ENCODE assay signal across 8 cellular contexts in the genomic region with DNA sequence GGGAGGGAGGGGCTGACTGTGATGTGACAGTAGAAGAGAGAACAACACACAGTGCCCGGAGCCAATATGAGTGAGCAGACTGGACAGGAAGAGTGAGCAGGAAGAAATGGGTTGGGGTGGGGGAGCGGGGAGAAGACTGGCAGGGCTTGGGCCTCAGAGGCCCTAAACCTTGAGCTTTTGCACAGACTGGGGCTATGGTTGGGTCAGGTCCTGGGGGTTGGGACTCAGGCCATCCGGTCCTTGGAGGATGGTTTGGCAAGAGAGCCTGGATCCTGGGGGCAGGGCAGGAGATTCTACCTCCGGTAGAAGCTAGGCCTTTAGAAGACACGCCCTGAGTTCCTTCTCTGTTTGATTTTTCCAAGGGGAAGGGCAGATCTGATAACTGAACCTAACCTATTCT. TPM values are rescaled to one million over a fixed set of nuclear protein-coding genes. Genes with fewer than 3 reads are reported as not detected.
A peak's percentile ranks its signal among the peaks of the same experiment; 100 is the strongest.
DNase-seq lines count a peak whose midpoint lies in the region; TF ChIP-seq lines count a peak whose summit lies in the region.

No MANE protein-coding gene starts in this region.

- H2BK12ac ChIP-seq in trophoblast cell (ENCODE audit: low read length) = no peak overlapping the region

- peaks cover 7% of the 10 kb centered on the region for H3K79me2 ChIP-seq in trophoblast cell (ENCODE audit: control insufficient read depth, insufficient read depth, low read length, poor library complexity)

- H2BK120ac ChIP-seq in trophoblast cell (ENCODE audit: insufficient read depth, low read length, poor library complexity) = no peak overlapping the region

- no peak overlapping the region for H2BK5ac ChIP-seq in trophoblast cell (ENCODE audit: low read depth, low read length, poor library complexity)

- H3K18ac ChIP-seq in trophoblast cell (ENCODE audit: low read length) = no peak overlapping the region

- H3K79me1 ChIP-seq in trophoblast cell (ENCODE audit: low read length) = peaks cover 14% of the 10 kb centered on the region

- POLR2A ChIA-PET in RWPE1 (lab: Yijun Ruan, JAX; ENCODE audit: low non-redundant PET) = interaction anchor here (0.7 to 1.7 kb wide), 2 partner anchors 17 to 38 kb away, joined by 3 to 10 read pairs; partner anchors contain the start of gene PFN1

- TF ChIP-seq CTCF in RWPE1 (conservative IDR thresholded peaks at IDR 0.05; ENCODE audit: low read depth) (no peak), epithelial cell of proximal tubule (conservative IDR thresholded peaks at IDR 0.05; ENCODE audit: low read depth, low read length) (no peak)

- no peak overlapping the region for H2AK5ac ChIP-seq in trophoblast cell (ENCODE audit: low read length)

- no peak overlapping the region for H4K91ac ChIP-seq in trophoblast cell (ENCODE audit: low read depth, low read length)

- H3K14ac ChIP-seq in trophoblast cell (ENCODE audit: low read length) = no peak overlapping the region

- DNase-seq in G401 (ENCODE audit: low spot score) (peak; percentile 60), RWPE1 (ENCODE audit: low spot score) (peak; percentile 19), epithelial cell of proximal tubule (ENCODE audit: low read depth) (no peak), trophoblast cell (no peak), superior temporal gyrus (ENCODE audit: extremely low spot score) (no peak), posterior cingulate gyrus (no peak), NCI-H1436 (lab: John Stamatoyannopoulos, UW) (no peak), KBM-7 (no peak)

- H3K36me3 ChIP-seq in trophoblast cell (ENCODE audit: control insufficient read depth in 1 of 2, insufficient read depth in 2 of 2, low read length in 2 of 2) = peaks cover 11 to 16% of the 10 kb centered on the region in 2 experiments

- H3K27ac ChIP-seq in RWPE1 (peak overlapping the region; percentile 87), trophoblast cell (ENCODE audit: low read depth, low read length) (no peak overlapping the region)

- no peaks in the 10 kb centered on the region for H3K27me3 ChIP-seq in trophoblast cell (ENCODE audit: insufficient read depth, low read length)

- intact Hi-C loops in posterior cingulate gyrus (cut with DNase I) = loop anchor here (5.0 kb wide), 1 partner anchor 39 kb away; the partner anchor contains the start of gene PFN1

- H4K12ac ChIP-seq in trophoblast cell (ENCODE audit: low read depth, low read length) = peak overlapping the region; percentile 2

- peak overlapping the region; percentile 81 for H3K4me2 ChIP-seq in trophoblast cell (ENCODE audit: low read length)

- H3K4me1 ChIP-seq in trophoblast cell (ENCODE audit: control insufficient read depth in 1 of 2, insufficient read depth in 2 of 2, low read length in 2 of 2) = peaks cover 16 to 19% of the 10 kb centered on the region in 2 experiments

- in situ Hi-C loops in G401 (cut with HindIII; ENCODE audit: low sequenced_read_pairs) (no loop called here), KBM-7 (cut with MboI; ENCODE audit: low pct_unique_long_range_greater_than_20kb, low sequenced_read_pairs) (no loop called here)

- peak overlapping the region; percentile 17 for H4K8ac ChIP-seq in trophoblast cell (ENCODE audit: low read depth, low read length)

- no CpG with 5 or more reads among the region's 5 CpGs for WGBS in trophoblast cell (ENCODE audit: extremely low coverage, insufficient coverage, insufficient read length)

- no peak overlapping the region for H2AFZ ChIP-seq in trophoblast cell (ENCODE audit: insufficient read depth, low read length, poor library complexity)

- CTCF ChIA-PET in RWPE1 (lab: Yijun Ruan, JAX) = interaction anchor here (0.7 to 2.0 kb wide), 4 partner anchors 33 to 399 kb away, joined by 3 to 9 read pairs (median 4); no protein-coding TSS in a partner anchor

- no peaks in the 10 kb centered on the region for H3K9me3 ChIP-seq in trophoblast cell (ENCODE audit: insufficient read depth, low read depth, low read length)

- H3K23ac ChIP-seq in trophoblast cell (ENCODE audit: low read length) = no peak overlapping the region

- H3K4ac ChIP-seq in trophoblast cell (ENCODE audit: low read depth, low read length) = peak overlapping the region; percentile 27

- peak overlapping the region; percentile 74 for H3K4me3 ChIP-seq in epithelial cell of proximal tubule (ENCODE audit: low read depth, low read length)
- H3K4me3 ChIP-seq in trophoblast cell (ENCODE audit: low read depth, low read length) = no peak overlapping the region

- H3K9ac ChIP-seq in trophoblast cell (ENCODE audit: low read length) = no peak overlapping the region

RNA-seq across cellular contexts. Expression of gene CAMTA2, which starts 1.1 kb away (rescaled TPM):
- 6.9 and 16.9 TPM in 2 replicates for total RNA-seq in G401 (2014; rRNA removed; shearing (Covaris generic))
- 10.6 and 16.7 TPM in 2 replicates for total RNA-seq in epithelial cell of proximal tubule
- polyA plus RNA-seq in trophoblast cell (2013) = 38.3 and 39.7 TPM in 2 replicates

RNA-seq across cellular contexts. Expression of gene INCA1, which starts 10.9 kb away (rescaled TPM):
- 0.14 TPM in 1 of 2 replicates, not detected in the other for total RNA-seq in G401 (2014; rRNA removed; shearing (Covaris generic))
- total RNA-seq in epithelial cell of proximal tubule = 0.14 TPM in 1 of 2 replicates, not detected in the other
- polyA plus RNA-seq in trophoblast cell (2013) = 0.55 and 0.56 TPM in 2 replicates

RNA-seq across cellular contexts. Expression of gene KIF1C, which starts 11.3 kb away (rescaled TPM):
- total RNA-seq in G401 (2014; rRNA removed; shearing (Covaris generic)) = 75.6 and 95.9 TPM in 2 replicates
- total RNA-seq in epithelial cell of proximal tubule = 75.0 and 81.3 TPM in 2 replicates
- polyA plus RNA-seq in trophoblast cell (2013) = 34.8 and 36.6 TPM in 2 replicates

RNA-seq across cellular contexts. Expression of gene SPAG7, which starts 18.8 kb away (rescaled TPM):
- total RNA-seq in G401 (2014; rRNA removed; shearing (Covaris generic)) = 32.3 and 59.7 TPM in 2 replicates
- total RNA-seq in epithelial cell of proximal tubule = 67.7 and 80.8 TPM in 2 replicates
- 59.1 and 62.6 TPM in 2 replicates for polyA plus RNA-seq in trophoblast cell (2013)

RNA-seq across cellular contexts. Expression of gene ENO3, which starts 35.5 kb away (rescaled TPM):
- total RNA-seq in G401 (2014; rRNA removed; shearing (Covaris generic)) = 52.8 and 75.4 TPM in 2 replicates
- 0.43 and 2.0 TPM in 2 replicates for total RNA-seq in epithelial cell of proximal tubule
- polyA plus RNA-seq in trophoblast cell (2013) = 5.6 and 5.8 TPM in 2 replicates

Comparison
In these comparisons a context has a peak if more than half of its experiments do, and no peak if none do; other contexts are left out.
1. DNase-seq: peak in G401 (single experiment) and RWPE1 (single experiment); none in epithelial cell of proximal tubule (single experiment), trophoblast cell (0 of 2), superior temporal gyrus (single experiment), posterior cingulate gyrus (0 of 10), NCI-H1436 (single experiment) and KBM-7 (single experiment).